ENCODE assay signal across 8 cellular contexts in the genomic region with DNA sequence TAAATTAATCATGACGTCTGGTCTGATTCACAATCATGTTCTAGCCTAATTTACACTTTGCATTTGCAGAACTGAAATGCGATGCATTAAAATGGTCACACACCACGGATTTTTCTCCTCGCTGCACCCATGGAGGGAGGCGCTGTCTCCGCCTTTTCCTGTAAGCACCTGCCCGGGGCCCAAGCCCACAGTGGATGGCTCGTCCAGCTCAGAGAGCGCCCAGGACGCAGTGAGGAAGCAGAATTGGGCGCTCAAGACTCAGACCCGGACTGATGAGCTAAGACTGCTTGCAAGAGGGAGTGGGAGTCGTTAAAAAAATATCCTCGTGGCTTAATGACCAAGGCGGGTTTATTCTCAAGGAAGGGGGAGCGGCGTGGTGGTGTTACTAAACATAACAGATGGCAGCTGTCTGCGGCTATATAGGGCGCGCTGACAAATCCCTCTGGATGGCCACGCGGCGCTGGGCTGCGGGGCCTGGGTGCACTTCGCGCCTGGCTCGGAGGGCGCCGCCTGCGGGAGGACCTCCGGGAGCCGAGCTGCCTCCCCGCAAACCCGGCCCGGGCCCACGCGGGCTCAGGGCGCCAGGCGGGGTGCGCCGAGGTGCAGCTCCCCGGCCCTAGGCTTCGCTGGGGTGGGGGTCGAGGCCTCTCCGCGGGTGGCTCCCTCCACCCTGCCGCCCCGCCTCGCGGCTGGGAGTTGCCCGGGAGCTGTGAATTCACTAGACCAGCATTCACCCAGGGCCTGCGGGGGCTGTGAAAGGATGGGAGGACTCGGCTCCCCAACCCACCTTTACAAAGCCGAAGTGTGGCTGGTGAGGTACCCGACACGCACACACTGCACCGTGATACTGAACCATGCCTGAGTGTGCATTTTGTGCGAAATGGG.
DNase-seq lines count a peak whose midpoint lies in the region; ATAC-seq, FAIRE-seq and TF ChIP-seq lines count a peak whose summit lies in the region.

No MANE protein-coding gene starts in this region.

- DNase-seq in GM13976 (ENCODE audit: low spot score) (peak; percentile 74), HFF-Myc (ENCODE audit: extremely low read depth, low read depth) (no peak), NCI-H1436 (lab: John Stamatoyannopoulos, UW) (peak; percentile 74), nucleus accumbens (lab: John Stamatoyannopoulos, UW) (peak in 31 of 56 donors; percentile 4 to 75 (median 37)), vagina (ENCODE audit: extremely low spot score in 2 of 2) (no peak), D721Med (ENCODE audit: insufficient read length, low spot score) (no peak)
- DNase-seq in activated CD4-positive, alpha-beta memory T cell treated with anti-CD3 and anti-CD28 coated beads for 36 hours = peak; percentile 51

- no peaks in the 10 kb centered on the region for H3K9me3 ChIP-seq in vagina

- H3K36me3 Mint-ChIP-seq in activated CD4-positive, alpha-beta memory T cell treated with anti-CD3 and anti-CD28 coated beads for 36 hours = peaks cover 2% of the 10 kb centered on the region

- H3K9me3 Mint-ChIP-seq in activated CD4-positive, alpha-beta memory T cell treated with anti-CD3 and anti-CD28 coated beads for 36 hours = no peaks in the 10 kb centered on the region

- H3K4me1 ChIP-seq in vagina = peaks cover 21% of the 10 kb centered on the region

- CTCF ChIA-PET in activated CD4-positive, alpha-beta memory T cell treated with anti-CD3 and anti-CD28 coated beads for 36 hours (lab: Charles Lee) = interaction anchor here (0.6 to 1.9 kb wide), 8 partner anchors 21 to 363 kb away, joined by 3 to 5 read pairs (median 4); a partner anchor contains a TSS

- no peak overlapping the region for H3K27ac Mint-ChIP-seq in activated CD4-positive, alpha-beta memory T cell treated with anti-CD3 and anti-CD28 coated beads for 36 hours

- peak; percentile 21 for TF ChIP-seq CTCF in GM13976 (IDR thresholded peaks at IDR 0.05; ENCODE audit: borderline replicate concordance, control extremely low read depth, extremely low read depth, insufficient read depth, missing control alignments)
- no peak for TF ChIP-seq CTCF in HFF-Myc (IDR thresholded peaks at IDR 0.05; ENCODE audit: low read depth, low read length, missing control alignments)
- TF ChIP-seq CTCF in vagina (IDR thresholded peaks at IDR 0.05) = no peak
- no peak for TF ChIP-seq CTCF in D721Med (IDR thresholded peaks at IDR 0.05; ENCODE audit: insufficient read depth, missing control alignments)

- peak; percentile 58 for ATAC-seq in esophagus mucosa

- no peak for FAIRE-seq in D721Med (lab: Jason Lieb, UNC)

- in situ Hi-C loops in GM13976 (cut with MboI; ENCODE audit: low sequenced_read_pairs, unreplicated experiment) = loop anchor here (10.0 to 25.0 kb wide), 2 partner anchors 123 to 265 kb away; no protein-coding TSS in a partner anchor

- H3K27ac ChIP-seq in vagina = no peak overlapping the region

- H3K27me3 Mint-ChIP-seq in activated CD4-positive, alpha-beta memory T cell treated with anti-CD3 and anti-CD28 coated beads for 36 hours = peaks cover 17% of the 10 kb centered on the region

- peaks cover 32% of the 10 kb centered on the region for H3K4me1 Mint-ChIP-seq in activated CD4-positive, alpha-beta memory T cell treated with anti-CD3 and anti-CD28 coated beads for 36 hours (ENCODE audit: low read depth)

- H3K4me3 ChIP-seq in HFF-Myc (replicated peaks; ENCODE audit: low read depth, low read length) (peak overlapping the region; percentile 15; the same call in 1 of the 2 replicates), vagina (peak overlapping the region; percentile 18 to 44)

- peak overlapping the region; percentile 76 for H3K4me3 Mint-ChIP-seq in activated CD4-positive, alpha-beta memory T cell treated with anti-CD3 and anti-CD28 coated beads for 36 hours

- POLR2A ChIA-PET in activated CD4-positive, alpha-beta memory T cell treated with anti-CD3 and anti-CD28 coated beads for 36 hours (lab: Charles Lee) = interaction anchor here (2.1 kb wide), 1 partner anchor 79 kb away, joined by 16 read pairs; a partner anchor contains a TSS

- no peak for TF ChIP-seq POLR2A in vagina (IDR thresholded peaks at IDR 0.05)

- H3K36me3 ChIP-seq in vagina = no peaks in the 10 kb centered on the region

- intact Hi-C loops in activated CD4-positive, alpha-beta memory T cell treated with anti-CD3 and anti-CD28 coated beads for 36 hours (cut with micrococcal nuclease) = no loop called here
- intact Hi-C loops in vagina (cut with DNase I) = no loop called here

- H3K27me3 ChIP-seq in vagina = no peaks in the 10 kb centered on the region

Comparison
In these comparisons a context has a peak if more than half of its experiments do, and no peak if none do; other contexts are left out.
1. DNase-seq: peak in GM13976 (single experiment), NCI-H1436 (single experiment), activated CD4-positive, alpha-beta memory T cell treated with anti-CD3 and anti-CD28 coated beads for 36 hours (single experiment) and nucleus accumbens (31 of 56); none in HFF-Myc (single experiment), vagina (0 of 2) and D721Med (single experiment).